Comparison of ENCODE assay signal across 10 cellular contexts in the genomic region with DNA sequence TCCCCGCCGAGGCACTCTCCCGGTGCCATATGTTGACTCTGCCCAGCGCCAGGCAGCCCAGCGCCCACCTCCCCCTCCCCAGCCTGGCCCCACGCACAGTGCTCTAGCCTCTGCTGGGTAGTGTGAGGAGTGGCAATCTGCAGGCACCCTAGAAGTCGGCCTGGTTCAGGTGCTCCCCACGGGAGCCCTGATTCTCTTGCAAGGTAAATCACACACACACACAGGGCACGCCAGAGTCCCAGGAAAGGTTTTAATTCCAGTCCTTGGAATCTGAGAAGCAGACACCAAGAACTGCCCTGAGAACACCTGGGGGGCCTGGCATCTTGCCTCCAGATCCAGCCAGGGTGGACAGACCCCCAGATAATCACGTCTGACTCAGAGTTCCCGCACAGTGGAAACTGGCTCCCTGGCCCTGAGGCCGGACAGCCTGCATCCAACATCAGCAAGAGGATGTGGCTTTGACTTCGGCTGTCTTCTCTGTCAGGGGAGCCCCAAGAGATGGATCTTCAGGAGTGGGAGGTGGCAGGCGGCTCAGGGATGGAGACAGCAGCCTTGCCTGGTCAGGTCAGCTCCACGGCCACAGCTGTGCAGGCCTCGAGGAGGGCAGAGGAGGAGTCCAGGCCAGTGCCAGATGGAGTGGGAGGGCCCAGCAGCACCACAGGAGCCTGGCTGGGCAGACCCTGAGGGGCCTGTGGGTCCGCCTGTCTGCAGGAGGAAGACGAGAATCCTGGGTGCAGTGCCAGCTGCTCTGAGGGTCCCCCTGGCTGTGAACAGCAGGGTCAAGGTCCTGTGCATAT. TPM values are rescaled to one million over a fixed set of nuclear protein-coding genes. Genes with fewer than 3 reads are reported as not detected.
DNase-seq lines count a peak whose midpoint lies in the region; ATAC-seq, FAIRE-seq and TF ChIP-seq lines count a peak whose summit lies in the region.
"Had no signal": no experiment of that assay in that cellular context is flagged by ENCODE, and none has a peak within 500 bp of the region (broad histone marks: within the 10 kb centered on the region; RNA-seq: fewer than 3 reads in every experiment).

No MANE protein-coding gene starts in this region.

- 79% methylated on average over 18 of the region's 18 CpGs for WGBS in hepatocyte (ENCODE audit: low lambda C conversion rate, missing lambda C conversion rate)
- WGBS in suprapubic skin, result 51% methylated on average over 5 of the region's 18 CpGs

- H3K4me3 Mint-ChIP-seq in activated CD4-positive, alpha-beta memory T cell treated with anti-CD3 and anti-CD28 coated beads for 36 hours, result peak overlapping the region; percentile 8
- H3K4me3 Mint-ChIP-seq in activated CD4-positive, alpha-beta memory T cell treated with anti-CD3 and anti-CD28 coated beads, Interleukin-2, amount 10 ng/mL, durations not matched to agents 7 days and 5 days, result no peak overlapping the region
- peak overlapping the region; percentile 73 for H3K4me3 Mint-ChIP-seq in activated T-helper 17 cell treated with anti-CD3 and anti-CD28 coated beads, Interleukin-2, amount 50 U/mL, for 72 hours

- FAIRE-seq in HTR-8/SVneo (lab: Jason Lieb, UNC), result no peak

- no peaks in the 10 kb centered on the region for H3K9me3 Mint-ChIP-seq in activated CD4-positive, alpha-beta memory T cell treated with anti-CD3 and anti-CD28 coated beads for 36 hours
- no peaks in the 10 kb centered on the region for H3K9me3 Mint-ChIP-seq in activated CD4-positive, alpha-beta memory T cell treated with anti-CD3 and anti-CD28 coated beads, Interleukin-2, amount 10 ng/mL, durations not matched to agents 7 days and 5 days
- H3K9me3 Mint-ChIP-seq in activated T-helper 17 cell treated with anti-CD3 and anti-CD28 coated beads, Interleukin-2, amount 50 U/mL, for 72 hours, result no peaks in the 10 kb centered on the region

- CTCF ChIA-PET in activated CD4-positive, alpha-beta memory T cell treated with anti-CD3 and anti-CD28 coated beads for 36 hours (lab: Charles Lee), result interaction anchor here (1.3 to 3.1 kb wide), 2 partner anchors 25 kb away, joined by 5 to 30 read pairs; no protein-coding TSS in a partner anchor
- CTCF ChIA-PET in activated CD4-positive, alpha-beta memory T cell treated with anti-CD3 and anti-CD28 coated beads, Interleukin-2, amount 10 ng/mL, durations not matched to agents 7 days and 5 days (lab: Charles Lee), result interaction anchor here (1.2 kb wide), 1 partner anchor 26 kb away, joined by 5 read pairs; no protein-coding TSS in a partner anchor

- H3K27me3 ChIP-seq in hepatocyte, result no peaks in the 10 kb centered on the region
- no peaks in the 10 kb centered on the region for H3K27me3 ChIP-seq in suprapubic skin

- H3K79me2 ChIP-seq in hepatocyte, result peaks cover 7% of the 10 kb centered on the region

- no peaks in the 10 kb centered on the region for H4K20me1 ChIP-seq in hepatocyte (ENCODE audit: insufficient read depth, poor library complexity, severe bottlenecking)

- no peaks in the 10 kb centered on the region for H3K9me2 ChIP-seq in hepatocyte (replicated peaks; ENCODE audit: insufficient read depth)

- intact Hi-C loops in activated CD4-positive, alpha-beta memory T cell treated with anti-CD3 and anti-CD28 coated beads for 36 hours (cut with micrococcal nuclease), result no loop called here

- ATAC-seq in activated T-helper 17 cell treated with anti-CD3 and anti-CD28 coated beads, Interleukin-2, amount 50 U/mL, for 72 hours (replicated peaks), result no peak
- no peak for ATAC-seq in HG03432 (IDR thresholded peaks at IDR 0.05; ENCODE audit: unreplicated experiment)
- no peak for ATAC-seq in GM18868 (IDR thresholded peaks at IDR 0.05; ENCODE audit: unreplicated experiment)

- no peak for DNase-seq in activated CD4-positive, alpha-beta memory T cell treated with anti-CD3 and anti-CD28 coated beads for 36 hours
- DNase-seq in activated CD4-positive, alpha-beta memory T cell treated with anti-CD3 and anti-CD28 coated beads, Interleukin-2, amount 10 ng/mL, durations not matched to agents 7 days and 5 days, result no peak
- DNase-seq in hepatocyte (ENCODE audit: low spot score) (no peak), suprapubic skin (ENCODE audit: low spot score in 2 of 2) (no peak), HTR-8/SVneo (ENCODE audit: insufficient read length, low spot score) (no peak)
- DNase-seq: activated gamma-delta T cell treated with Interleukin-2 at 50 U/mL for 16 hours had no signal

- no peak overlapping the region for H3K27ac Mint-ChIP-seq in activated CD4-positive, alpha-beta memory T cell treated with anti-CD3 and anti-CD28 coated beads for 36 hours
- H3K27ac Mint-ChIP-seq in activated CD4-positive, alpha-beta memory T cell treated with anti-CD3 and anti-CD28 coated beads, Interleukin-2, amount 10 ng/mL, durations not matched to agents 7 days and 5 days, result no peak overlapping the region
- H3K27ac Mint-ChIP-seq in activated T-helper 17 cell treated with anti-CD3 and anti-CD28 coated beads, Interleukin-2, amount 50 U/mL, for 72 hours, result peak overlapping the region; percentile 92

- TF ChIP-seq CTCF in hepatocyte (IDR thresholded peaks at IDR 0.05; ENCODE audit: poor library complexity) (no peak), suprapubic skin (IDR thresholded peaks at IDR 0.05) (no peak)

- H3K4me2 ChIP-seq in hepatocyte, result peak overlapping the region; percentile 96

- H3K9me3 ChIP-seq in hepatocyte (ENCODE audit: low read depth) (no peaks in the 10 kb centered on the region), suprapubic skin (no peaks in the 10 kb centered on the region)

- no peaks in the 10 kb centered on the region for H3K27me3 Mint-ChIP-seq in activated CD4-positive, alpha-beta memory T cell treated with anti-CD3 and anti-CD28 coated beads for 36 hours
- H3K27me3 Mint-ChIP-seq in activated CD4-positive, alpha-beta memory T cell treated with anti-CD3 and anti-CD28 coated beads, Interleukin-2, amount 10 ng/mL, durations not matched to agents 7 days and 5 days, result peaks cover 4% of the 10 kb centered on the region
- no peaks in the 10 kb centered on the region for H3K27me3 Mint-ChIP-seq in activated T-helper 17 cell treated with anti-CD3 and anti-CD28 coated beads, Interleukin-2, amount 50 U/mL, for 72 hours

- H3K27ac ChIP-seq in hepatocyte, result peak overlapping the region; percentile 81
- H3K27ac ChIP-seq in suprapubic skin, result peak overlapping the region; percentile 90

- H3K36me3 ChIP-seq in hepatocyte (replicated peaks; ENCODE audit: insufficient read depth, low read depth) (no peaks in the 10 kb centered on the region), suprapubic skin (peaks cover 58% of the 10 kb centered on the region)

- H3K4me1 ChIP-seq in hepatocyte (ENCODE audit: insufficient read depth) (peaks cover 19% of the 10 kb centered on the region), suprapubic skin (peaks cover 62% of the 10 kb centered on the region)

- no peak overlapping the region for H2AFZ ChIP-seq in hepatocyte

- H3K36me3 Mint-ChIP-seq in activated CD4-positive, alpha-beta memory T cell treated with anti-CD3 and anti-CD28 coated beads for 36 hours, result peaks cover 19% of the 10 kb centered on the region
- peaks cover 32% of the 10 kb centered on the region for H3K36me3 Mint-ChIP-seq in activated CD4-positive, alpha-beta memory T cell treated with anti-CD3 and anti-CD28 coated beads, Interleukin-2, amount 10 ng/mL, durations not matched to agents 7 days and 5 days (ENCODE audit: low read depth)
- peaks cover 50% of the 10 kb centered on the region for H3K36me3 Mint-ChIP-seq in activated T-helper 17 cell treated with anti-CD3 and anti-CD28 coated beads, Interleukin-2, amount 50 U/mL, for 72 hours (ENCODE audit: low read depth)

- H3K4me3 ChIP-seq in hepatocyte (no peak overlapping the region), suprapubic skin (peak overlapping the region; percentile 71)
- H3K4me3 ChIP-seq: lung had no signal

- H3K4me1 Mint-ChIP-seq in activated CD4-positive, alpha-beta memory T cell treated with anti-CD3 and anti-CD28 coated beads for 36 hours (ENCODE audit: low read depth), result peaks cover 25% of the 10 kb centered on the region
- peaks cover 28% of the 10 kb centered on the region for H3K4me1 Mint-ChIP-seq in activated CD4-positive, alpha-beta memory T cell treated with anti-CD3 and anti-CD28 coated beads, Interleukin-2, amount 10 ng/mL, durations not matched to agents 7 days and 5 days
- peaks cover 12% of the 10 kb centered on the region for H3K4me1 Mint-ChIP-seq in activated T-helper 17 cell treated with anti-CD3 and anti-CD28 coated beads, Interleukin-2, amount 50 U/mL, for 72 hours

- TF ChIP-seq EP300 in suprapubic skin (IDR thresholded peaks at IDR 0.05), result no peak

- no peak for TF ChIP-seq POLR2A in suprapubic skin (IDR thresholded peaks at IDR 0.05)

- POLR2A ChIA-PET in activated CD4-positive, alpha-beta memory T cell treated with anti-CD3 and anti-CD28 coated beads for 36 hours (lab: Charles Lee), result no interaction called here
- POLR2A ChIA-PET in activated CD4-positive, alpha-beta memory T cell treated with anti-CD3 and anti-CD28 coated beads, Interleukin-2, amount 10 ng/mL, durations not matched to agents 7 days and 5 days (lab: Charles Lee), result interaction anchor here (1.0 to 3.8 kb wide), 3 partner anchors 25 to 47 kb away, joined by 3 to 19 read pairs (median 3); no protein-coding TSS in a partner anchor

RNA-seq across cellular contexts. Expression of a gene that starts 1.1 kb away (rescaled TPM):
- 1 to 10 TPM; 1.0 to 1.6 TPM for total RNA-seq in activated CD4-positive, alpha-beta memory T cell treated with anti-CD3 and anti-CD28 coated beads for 36 hours
- under 1 TPM; 0.43 to 0.73 TPM for total RNA-seq in activated CD4-positive, alpha-beta memory T cell treated with anti-CD3 and anti-CD28 coated beads, Interleukin-2, amount 10 ng/mL, durations not matched to agents 7 days and 5 days
- 1 to 10 TPM; 1.6 to 3.4 TPM for total RNA-seq in activated T-helper 17 cell treated with anti-CD3 and anti-CD28 coated beads, Interleukin-2, amount 50 U/mL, for 72 hours
- total RNA-seq in hepatocyte (4.3 and 6.2 TPM in 2 replicates), suprapubic skin (10 to 100 TPM; 40.3 to 73.6 (median 60.3) TPM)
- 9.5 and 12.8 TPM in 2 replicates for polyA plus RNA-seq in hepatocyte

RNA-seq across cellular contexts. Expression of a gene that starts 7.6 kb away (rescaled TPM):
- total RNA-seq in activated CD4-positive, alpha-beta memory T cell treated with anti-CD3 and anti-CD28 coated beads for 36 hours, result 10 to 100 TPM; 29.3 to 31.2 TPM
- total RNA-seq in activated CD4-positive, alpha-beta memory T cell treated with anti-CD3 and anti-CD28 coated beads, Interleukin-2, amount 10 ng/mL, durations not matched to agents 7 days and 5 days, result 10 to 100 TPM; 39.7 to 40.4 TPM
- total RNA-seq in activated T-helper 17 cell treated with anti-CD3 and anti-CD28 coated beads, Interleukin-2, amount 50 U/mL, for 72 hours, result 10 to 100 TPM; 21.6 to 41.7 TPM
- total RNA-seq in hepatocyte (34.5 and 39.7 TPM in 2 replicates), suprapubic skin (10 to 100 TPM; 45.7 to 60.3 (median 57.3) TPM)
- 48.6 and 54.0 TPM in 2 replicates for polyA plus RNA-seq in hepatocyte

RNA-seq across cellular contexts. Expression of a gene that starts 10.1 kb away (rescaled TPM):
- total RNA-seq in activated CD4-positive, alpha-beta memory T cell treated with anti-CD3 and anti-CD28 coated beads for 36 hours, result 1 to 10 TPM; 8.2 to 8.3 TPM
- 1 to 10 TPM; 8.4 to 8.7 TPM for total RNA-seq in activated CD4-positive, alpha-beta memory T cell treated with anti-CD3 and anti-CD28 coated beads, Interleukin-2, amount 10 ng/mL, durations not matched to agents 7 days and 5 days
- total RNA-seq in activated T-helper 17 cell treated with anti-CD3 and anti-CD28 coated beads, Interleukin-2, amount 50 U/mL, for 72 hours, result 10 to 100 TPM in 1 of 2 donors, 1 to 10 TPM in 1; 7.7 to 12.9 TPM
- 41.5 and 41.9 TPM in 2 replicates for total RNA-seq in hepatocyte
- polyA plus RNA-seq in hepatocyte, result 37.4 and 40.8 TPM in 2 replicates
- 10 to 100 TPM; 14.4 to 31.9 (median 20.6) TPM for total RNA-seq in suprapubic skin

RNA-seq across cellular contexts. Expression of a gene that starts 20.5 kb away (rescaled TPM):
- total RNA-seq in activated CD4-positive, alpha-beta memory T cell treated with anti-CD3 and anti-CD28 coated beads for 36 hours, result not detected
- not detected for total RNA-seq in activated CD4-positive, alpha-beta memory T cell treated with anti-CD3 and anti-CD28 coated beads, Interleukin-2, amount 10 ng/mL, durations not matched to agents 7 days and 5 days
- not detected for total RNA-seq in activated T-helper 17 cell treated with anti-CD3 and anti-CD28 coated beads, Interleukin-2, amount 50 U/mL, for 72 hours
- total RNA-seq in hepatocyte (19.9 and 24.6 TPM in 2 replicates), suprapubic skin (10 to 100 TPM in 2 of 4 donors, 1 to 10 TPM in 2; 5.9 to 32.6 (median 19.2) TPM)
- 210 and 250 TPM in 2 replicates for polyA plus RNA-seq in hepatocyte

RNA-seq across cellular contexts. Expression of a gene that starts 34.3 kb away (rescaled TPM):
- 10 to 100 TPM; 10.3 to 10.6 TPM for total RNA-seq in activated CD4-positive, alpha-beta memory T cell treated with anti-CD3 and anti-CD28 coated beads for 36 hours
- 1 to 10 TPM; 8.4 to 9.0 TPM for total RNA-seq in activated CD4-positive, alpha-beta memory T cell treated with anti-CD3 and anti-CD28 coated beads, Interleukin-2, amount 10 ng/mL, durations not matched to agents 7 days and 5 days
- total RNA-seq in activated T-helper 17 cell treated with anti-CD3 and anti-CD28 coated beads, Interleukin-2, amount 50 U/mL, for 72 hours, result 1 to 10 TPM; 7.6 to 9.1 TPM
- 7.4 and 11.3 TPM in 2 replicates for total RNA-seq in hepatocyte
- 20.2 and 27.1 TPM in 2 replicates for polyA plus RNA-seq in hepatocyte
- total RNA-seq in suprapubic skin, result 1 to 10 TPM; 2.2 to 4.7 (median 3.9) TPM
